Comparison of ENCODE assay signal across 28 cellular contexts in genomic region chr22:38649841-38650522, GRCh38. TPM values are rescaled to one million over a fixed set of nuclear protein-coding genes. Genes with fewer than 3 reads are reported as not detected.
DNase-seq lines count a peak whose midpoint lies in the region; TF ChIP-seq lines count a peak whose summit lies in the region.
"Had no signal": no experiment of that assay in that cellular context is flagged by ENCODE, and none has a peak within 500 bp of the region (broad histone marks: within the 10 kb centered on the region; RNA-seq: fewer than 3 reads in every experiment).

No MANE protein-coding gene starts in this region.

- no peak overlapping the region for H2AFZ ChIP-seq in SK-N-SH (ENCODE audit: low read depth)
- H2AFZ ChIP-seq: neural progenitor cell had no signal

- intact Hi-C loops in adrenal gland (cut with DNase I) = loop anchor here in 1 of 2 donors (10.0 kb wide), 1 partner anchor 135 kb away; no protein-coding TSS in a partner anchor

- no peaks in the 10 kb centered on the region for H3K9me2 ChIP-seq in SK-N-SH

- no peak overlapping the region for H3K56ac ChIP-seq in mesendoderm (ENCODE audit: low read length)

- H3K79me2 ChIP-seq in SK-N-SH (ENCODE audit: insufficient read depth) (no peaks in the 10 kb centered on the region), mesendoderm (ENCODE audit: control insufficient read depth, insufficient read depth, low read length) (no peaks in the 10 kb centered on the region)

- H3K9ac ChIP-seq in SK-N-SH = no peak overlapping the region
- H3K9ac ChIP-seq in mesendoderm (ENCODE audit: low read length) = no peak overlapping the region
- H3K9ac ChIP-seq: BLaER1 treated with 17β-estradiol and CSF1 and Interleukin-3, amounts not matched to agents 10 nM and 100 nM; neural progenitor cell had no signal

- WGBS in SK-N-SH (ENCODE audit: low lambda C conversion rate) = 88% methylated on average over 5 of the region's 5 CpGs
- 78 to 87% (median 83%) methylated on average over 5 of the region's 5 CpGs for WGBS in adrenal gland, 4 donors
- WGBS in mesendoderm (ENCODE audit: extremely low coverage, insufficient coverage, low lambda C conversion rate) = no CpG with 5 or more reads among the region's 5 CpGs

- H3K27ac ChIP-seq in HEK293 (ENCODE audit: extremely low read depth, low read depth, low read length) = no peak overlapping the region
- H3K27ac ChIP-seq in SK-N-SH (ENCODE audit: low read depth in 2 of 2, low read length in 1 of 2) = no peak overlapping the region
- no peak overlapping the region for H3K27ac ChIP-seq in adrenal gland
- H3K27ac ChIP-seq in mesendoderm (ENCODE audit: low read depth, low read length) = no peak overlapping the region
- H3K27ac ChIP-seq: BLaER1 treated with 17β-estradiol and CSF1 and Interleukin-3, amounts not matched to agents 10 nM and 100 nM; cardiac muscle cell; colonic mucosa; neural progenitor cell; pancreas; suprapubic skin had no signal

- TF ChIP-seq CTCF in HEK293 (tag by site-specific recombination; IDR thresholded peaks at IDR 0.05) = no peak
- no peak for TF ChIP-seq CTCF in kidney epithelial cell (IDR thresholded peaks at IDR 0.05; ENCODE audit: insufficient read depth, low read length, poor library complexity, severe bottlenecking)
- TF ChIP-seq CTCF in SK-N-SH (IDR thresholded peaks at IDR 0.05) = no peak
- no peak for TF ChIP-seq CTCF in adrenal gland (IDR thresholded peaks at IDR 0.05)

- H2AK5ac ChIP-seq in mesendoderm (ENCODE audit: low read length) = no peak overlapping the region

- no peaks in the 10 kb centered on the region for H3K79me1 ChIP-seq in mesendoderm (ENCODE audit: low read length)

- no peaks in the 10 kb centered on the region for H3K4me1 ChIP-seq in HEK293 (ENCODE audit: control insufficient read depth, insufficient read depth, low read length)
- H3K4me1 ChIP-seq in SK-N-SH (ENCODE audit: control insufficient read depth in 1 of 2, insufficient read depth in 2 of 2, low read depth in 1 of 2, low read length in 1 of 2) = no peaks in the 10 kb centered on the region
- no peaks in the 10 kb centered on the region for H3K4me1 ChIP-seq in adrenal gland (replicated peaks in 1 of 2)
- H3K4me1 ChIP-seq in mesendoderm (ENCODE audit: control insufficient read depth, low read depth, low read length) = no peaks in the 10 kb centered on the region
- H3K4me1 ChIP-seq: colonic mucosa, neural progenitor cell, pancreas had no signal

- peak; percentile 62 for DNase-seq in DMS153 (lab: John Stamatoyannopoulos, UW)
- peak; percentile 2 for DNase-seq in NCI-H774 (lab: John Stamatoyannopoulos, UW)
- peak; percentile 29 for DNase-seq in kidney epithelial cell (ENCODE audit: low read depth)
- DNase-seq in SK-N-SH = no peak
- DNase-seq in adrenal gland = no peak
- no peak for DNase-seq in mesendoderm
- DNase-seq in 8988T = no peak
- DNase-seq: activated CD4-positive, alpha-beta T cell treated with anti-CD3 and anti-CD28 coated beads, Interleukin-2, amount 50 U/mL, for 4 hours; activated CD8-positive, alpha-beta memory T cell treated with anti-CD3 and anti-CD28 coated beads, Interleukin-2, amount 10 ng/mL, durations not matched to agents 7 days and 5 days; activated gamma-delta T cell; activated naive CD8-positive, alpha-beta T cell treated with anti-CD3 and anti-CD28 coated beads for 36 hours; activated T-cell treated with anti-CD3 and anti-CD28 coated beads, Interleukin-2, amount 50 U/mL, for 4 hours; colonic mucosa; COR-L47; effector CD4-positive, alpha-beta T cell; immature natural killer cell; NCI-H1436; NCI-H2171 treated with DMSO at 0.1 percent for 48 hours; pancreas; retina; stimulated activated naive CD4-positive, alpha-beta T cell treated with Interleukin-2 at 50 U/mL for 16 hours; T-helper 2 cell had no signal

- H4K5ac ChIP-seq in mesendoderm (ENCODE audit: low read length) = no peak overlapping the region

- H2BK5ac ChIP-seq in mesendoderm (ENCODE audit: low read length) = no peak overlapping the region

- no peak overlapping the region for H3K18ac ChIP-seq in mesendoderm (ENCODE audit: low read length)

- TF ChIP-seq POLR2A in adrenal gland (IDR thresholded peaks at IDR 0.05) = no peak

- H3K27me3 ChIP-seq in kidney epithelial cell (ENCODE audit: control insufficient read depth, insufficient read depth, low read length) (no peaks in the 10 kb centered on the region), SK-N-SH (ENCODE audit: insufficient read depth) (no peaks in the 10 kb centered on the region), adrenal gland (no peaks in the 10 kb centered on the region), mesendoderm (ENCODE audit: insufficient read depth, low read length, poor library complexity) (no peaks in the 10 kb centered on the region)
- H3K27me3 ChIP-seq: BLaER1 treated with 17β-estradiol and CSF1 and Interleukin-3, amounts not matched to agents 10 nM and 100 nM; cardiac muscle cell; colonic mucosa; neural progenitor cell; pancreas; suprapubic skin had no signal

- H3K4me2 ChIP-seq in SK-N-SH (no peak overlapping the region), mesendoderm (ENCODE audit: low read length) (no peak overlapping the region)
- H3K4me2 ChIP-seq: BLaER1 treated with 17β-estradiol and CSF1 and Interleukin-3, amounts not matched to agents 10 nM and 100 nM; neural progenitor cell had no signal

- no peak for TF ChIP-seq RAD21 in SK-N-SH (IDR thresholded peaks at IDR 0.05; ENCODE audit: low read length)

- POLR2A ChIA-PET in HEK293 (lab: Yijun Ruan, JAX) = interaction anchor here (1.0 kb wide), 1 partner anchor 49 kb away, joined by 3 read pairs; no protein-coding TSS in a partner anchor
- POLR2A ChIA-PET in SK-N-SH (lab: Yijun Ruan, JAX) = no interaction called here

- H3K36me3 ChIP-seq in HEK293 (ENCODE audit: control insufficient read depth in 2 of 2, insufficient read depth in 1 of 2, low read length in 2 of 2) = peaks cover 4 to 17% of the 10 kb centered on the region in 2 experiments; a peak in 2 of 3 replicates
- no peaks in the 10 kb centered on the region for H3K36me3 ChIP-seq in kidney epithelial cell (ENCODE audit: control insufficient read depth, insufficient read depth, low read length)
- H3K36me3 ChIP-seq in SK-N-SH (replicated peaks in 1 of 2; ENCODE audit: control insufficient read depth in 1 of 2, insufficient read depth in 2 of 2, low read length in 1 of 2) = no peaks in the 10 kb centered on the region
- no peaks in the 10 kb centered on the region for H3K36me3 ChIP-seq in adrenal gland (replicated peaks in 1 of 2)
- H3K36me3 ChIP-seq in mesendoderm (ENCODE audit: control insufficient read depth, insufficient read depth, low read length) = no peaks in the 10 kb centered on the region
- H3K36me3 ChIP-seq: BLaER1 treated with 17β-estradiol and CSF1 and Interleukin-3, amounts not matched to agents 10 nM and 100 nM; cardiac muscle cell; colonic mucosa; neural progenitor cell; pancreas; suprapubic skin had no signal

- no peak overlapping the region for H4K8ac ChIP-seq in mesendoderm (ENCODE audit: low read depth, low read length)

- H2BK15ac ChIP-seq in mesendoderm (replicated peaks; ENCODE audit: low read depth) = no peak overlapping the region

- H3K4me3 ChIP-seq in HEK293 (ENCODE audit: low read depth, low read length) = no peak overlapping the region
- H3K4me3 ChIP-seq in kidney epithelial cell (ENCODE audit: low read depth, low read length) = no peak overlapping the region
- no peak overlapping the region for H3K4me3 ChIP-seq in SK-N-SH (ENCODE audit: low read depth in 2 of 2, low read length in 1 of 2)
- H3K4me3 ChIP-seq in adrenal gland = no peak overlapping the region
- no peak overlapping the region for H3K4me3 ChIP-seq in mesendoderm (ENCODE audit: low read length)
- H3K4me3 ChIP-seq: BLaER1 treated with 17β-estradiol and CSF1 and Interleukin-3, amounts not matched to agents 10 nM and 100 nM; cardiac muscle cell; colonic mucosa; neural progenitor cell; pancreas; skin epidermis; suprapubic skin had no signal

- H4K20me1 ChIP-seq in SK-N-SH (ENCODE audit: insufficient read depth) = no peaks in the 10 kb centered on the region
- H4K20me1 ChIP-seq: BLaER1 treated with 17β-estradiol and CSF1 and Interleukin-3, amounts not matched to agents 10 nM and 100 nM had no signal

- no peak overlapping the region for H3K4ac ChIP-seq in mesendoderm (ENCODE audit: low read depth, low read length)

- H3F3A ChIP-seq in SK-N-SH (replicated peaks; ENCODE audit: insufficient read depth) = no peaks in the 10 kb centered on the region

- no peak overlapping the region for H2BK120ac ChIP-seq in mesendoderm (ENCODE audit: low read depth, low read length)

- H3K23ac ChIP-seq in mesendoderm (ENCODE audit: low read length) = no peak overlapping the region

- no peak for TF ChIP-seq EP300 in SK-N-SH (IDR thresholded peaks at IDR 0.05; ENCODE audit: borderline replicate concordance in 1 of 2, low read depth in 1 of 2, low read length in 1 of 2)

- H3K9me3 ChIP-seq in HEK293 (ENCODE audit: control insufficient read depth, insufficient read depth, low read depth, low read length) (no peaks in the 10 kb centered on the region), SK-N-SH (no peaks in the 10 kb centered on the region), adrenal gland (replicated peaks in 1 of 3) (no peaks in the 10 kb centered on the region)
- H3K9me3 ChIP-seq: BLaER1 treated with 17β-estradiol and CSF1 and Interleukin-3, amounts not matched to agents 10 nM and 100 nM; colonic mucosa; pancreas; suprapubic skin had no signal

- CTCF ChIA-PET in HEK293 (lab: Yijun Ruan, JAX) (no interaction called here), SK-N-SH (lab: Yijun Ruan, JAX) (no interaction called here)

RNA-seq across cellular contexts. Expression of gene FAM227A, which starts 6.2 kb away (rescaled TPM):
- total RNA-seq in kidney epithelial cell = 2.3 and 5.8 TPM in 2 replicates
- polyA plus RNA-seq in SK-N-SH (2012; rRNA removed) = 1.2 and 1.9 TPM in 2 replicates
- 0.45 and 0.54 TPM in 2 replicates for polyA plus RNA-seq in SK-N-SH (2012; cell fraction: cytosol; rRNA removed)
- 5.6 and 10.7 TPM in 2 replicates for polyA plus RNA-seq in SK-N-SH (2012; cell fraction: nucleus; rRNA removed)
- total RNA-seq in adrenal gland = 1 to 10 TPM in 2 of 8 donors, under 1 TPM in 6; 0.43 to 2.1 (median 0.77) TPM
- 1 to 10 TPM in 2 of 3 donors, under 1 TPM in 1; 0.55 to 7.3 (median 1.2) TPM for polyA plus RNA-seq in adrenal gland
- 0.37 TPM for polyA plus RNA-seq in mesendoderm (2013, experiment 1 of 2)
- polyA plus RNA-seq in mesendoderm (2013, experiment 2 of 2) = 0.39 TPM
- polyA plus RNA-seq: immature natural killer cell had no signal

RNA-seq across cellular contexts. Expression of gene CBY1, which starts 6.5 kb away (rescaled TPM):
- total RNA-seq in kidney epithelial cell (23.7 and 25.0 TPM in 2 replicates), adrenal gland (10 to 100 TPM; 23.8 to 60.9 (median 44.5) TPM)
- polyA plus RNA-seq in SK-N-SH (2012; rRNA removed) (21.8 and 23.4 TPM in 2 replicates), adrenal gland (10 to 100 TPM; 61.9 to 96.0 (median 71.2) TPM)
- polyA plus RNA-seq in SK-N-SH (2012; cell fraction: cytosol; rRNA removed) = 24.6 and 27.2 TPM in 2 replicates
- 14.2 and 14.9 TPM in 2 replicates for polyA plus RNA-seq in SK-N-SH (2012; cell fraction: nucleus; rRNA removed)
- polyA plus RNA-seq in mesendoderm (2013, experiment 1 of 2) = 20.7 TPM
- polyA plus RNA-seq in mesendoderm (2013, experiment 2 of 2) = 21.2 TPM

RNA-seq across cellular contexts. Expression of gene TOMM22, which starts 31.8 kb away (rescaled TPM):
- total RNA-seq in kidney epithelial cell (56.4 and 76.7 TPM in 2 replicates), adrenal gland (10 to 100 TPM; 20.8 to 82.2 (median 55.3) TPM)
- polyA plus RNA-seq in SK-N-SH (2012; rRNA removed) (33.1 and 33.6 TPM in 2 replicates), adrenal gland (10 to 100 TPM; 16.9 to 86.3 (median 18.3) TPM)
- 41.1 and 46.9 TPM in 2 replicates for polyA plus RNA-seq in SK-N-SH (2012; cell fraction: cytosol; rRNA removed)
- polyA plus RNA-seq in SK-N-SH (2012; cell fraction: nucleus; rRNA removed) = 6.2 and 10.6 TPM in 2 replicates
- polyA plus RNA-seq in mesendoderm (2013, experiment 1 of 2) = 90.1 TPM
- polyA plus RNA-seq in mesendoderm (2013, experiment 2 of 2) = 87.9 TPM

RNA-seq across cellular contexts. Expression of gene JOSD1, which starts 50.8 kb away (rescaled TPM):
- total RNA-seq in kidney epithelial cell (97.3 and 110 TPM in 2 replicates), adrenal gland (10 to 100 TPM; 35.5 to 93.4 (median 47.3) TPM)
- polyA plus RNA-seq in SK-N-SH (2012; rRNA removed) (17.8 and 23.0 TPM in 2 replicates), adrenal gland (10 to 100 TPM; 14.3 to 27.2 (median 18.1) TPM)
- 15.1 and 19.6 TPM in 2 replicates for polyA plus RNA-seq in SK-N-SH (2012; cell fraction: cytosol; rRNA removed)
- polyA plus RNA-seq in SK-N-SH (2012; cell fraction: nucleus; rRNA removed) = 30.5 and 40.6 TPM in 2 replicates
- 17.5 TPM for polyA plus RNA-seq in mesendoderm (2013, experiment 1 of 2)
- 16.2 TPM for polyA plus RNA-seq in mesendoderm (2013, experiment 2 of 2)

RNA-seq across cellular contexts. Expression of gene GTPBP1, which starts 55.8 kb away (rescaled TPM):
- total RNA-seq in kidney epithelial cell (33.0 and 35.4 TPM in 2 replicates), adrenal gland (10 to 100 TPM; 31.8 to 56.9 (median 42.9) TPM)
- polyA plus RNA-seq in SK-N-SH (2012; rRNA removed) (11.9 and 15.2 TPM in 2 replicates), adrenal gland (10 to 100 TPM; 14.0 to 33.7 (median 31.9) TPM)
- 8.8 and 10.2 TPM in 2 replicates for polyA plus RNA-seq in SK-N-SH (2012; cell fraction: cytosol; rRNA removed)
- 33.8 and 37.1 TPM in 2 replicates for polyA plus RNA-seq in SK-N-SH (2012; cell fraction: nucleus; rRNA removed)
- 34.9 TPM for polyA plus RNA-seq in mesendoderm (2013, experiment 1 of 2)
- polyA plus RNA-seq in mesendoderm (2013, experiment 2 of 2) = 34.2 TPM

Comparison
In these comparisons a context has a peak if more than half of its experiments do, and no peak if none do; other contexts are left out.
1. DNase-seq: peak in DMS153 (single experiment), NCI-H774 (single experiment) and kidney epithelial cell (single experiment); none in SK-N-SH (single experiment), adrenal gland (0 of 7), mesendoderm (single experiment) and 8988T (single experiment).